ENCODE assay signal across 26 cellular contexts in the genomic region with DNA sequence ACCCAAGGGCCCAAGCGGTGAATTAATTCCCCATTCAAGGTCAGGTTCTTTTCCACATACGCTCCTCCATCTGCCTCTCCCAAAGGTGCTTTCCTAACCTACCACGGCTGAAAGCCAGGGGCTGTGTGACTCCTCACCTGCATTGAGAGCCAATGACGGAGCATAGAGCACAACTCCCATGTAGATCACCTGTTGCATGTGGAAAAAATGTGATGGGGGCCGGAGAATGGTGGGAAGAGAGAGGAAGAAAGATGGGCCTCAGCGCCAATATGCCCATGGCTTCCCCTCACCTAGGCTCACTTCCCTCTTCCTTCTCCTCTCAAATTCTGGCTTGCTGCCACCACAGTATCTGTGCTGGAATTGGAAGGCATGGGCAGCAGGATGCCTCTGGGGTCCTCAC. TPM values are rescaled to one million over a fixed set of nuclear protein-coding genes. Genes with fewer than 3 reads are reported as not detected.
DNase-seq lines count a peak whose midpoint lies in the region; ATAC-seq, FAIRE-seq and TF ChIP-seq lines count a peak whose summit lies in the region.
"Had no signal": no experiment of that assay in that cellular context is flagged by ENCODE, and none has a peak within 500 bp of the region (broad histone marks: within the 10 kb centered on the region; RNA-seq: fewer than 3 reads in every experiment).

No MANE protein-coding gene starts in this region.

- peaks cover 50% of the 10 kb centered on the region for H3K4me1 ChIP-seq in HepG2 (ENCODE audit: insufficient read depth, low read length)
- H3K4me1 ChIP-seq in right lobe of liver = peaks cover 0 to 11% (median 4%) of the 10 kb centered on the region in 4 donors
- 0 out of 2 replicates have a peak, but pooled peaks cover 2% of the 10 kb centered on the region for H3K4me1 ChIP-seq in HEK293 (ENCODE audit: control insufficient read depth, insufficient read depth, low read length)
- peaks cover 0 to 6% (median 3%) of the 10 kb centered on the region in 4 donors for H3K4me1 ChIP-seq in sigmoid colon
- H3K4me1 ChIP-seq in aorta (ENCODE audit: control insufficient read depth in 1 of 2, insufficient read depth in 2 of 2, low read length in 2 of 2) = no peaks in the 10 kb centered on the region

- no peak for TF ChIP-seq RAD21 in HepG2 (CRISPR knock-in tag; IDR thresholded peaks at IDR 0.05)

- TF ChIP-seq EP300 in HepG2 (IDR thresholded peaks at IDR 0.05; ENCODE audit: low read depth in 2 of 2, low read length in 2 of 2) = no peak
- no peak for TF ChIP-seq EP300 in HepG2 (CRISPR knock-in tag; IDR thresholded peaks at IDR 0.05; ENCODE audit: borderline replicate concordance)
- no peak for TF ChIP-seq EP300 in sigmoid colon (IDR thresholded peaks at IDR 0.05)

- FAIRE-seq in HepG2 (lab: Jason Lieb, UNC) = no peak
- FAIRE-seq: A204.1, GM12891, GM18507, H54 had no signal

- H3K27me3 ChIP-seq in HepG2 (ENCODE audit: control insufficient read depth in 1 of 2, insufficient read depth in 2 of 2, low read length in 2 of 2) (no peaks in the 10 kb centered on the region; a peak in 1 of 5 replicates), right lobe of liver (no peaks in the 10 kb centered on the region), sigmoid colon (no peaks in the 10 kb centered on the region), aorta (ENCODE audit: control insufficient read depth in 1 of 2, insufficient read depth in 2 of 2, low read length in 1 of 2) (no peaks in the 10 kb centered on the region)
- H3K27me3 ChIP-seq: BE2C; BLaER1 treated with 17β-estradiol and CSF1 and Interleukin-3, amounts not matched to agents 10 nM and 100 nM had no signal

- H3K4me3 ChIP-seq in HepG2 (replicated peaks in 1 of 3; ENCODE audit: insufficient read depth in 1 of 3, low read depth in 2 of 3, low read length in 3 of 3) (no peak overlapping the region), right lobe of liver (no peak overlapping the region), HEK293 (ENCODE audit: low read depth, low read length) (no peak overlapping the region), sigmoid colon (no peak overlapping the region), aorta (ENCODE audit: low read length in 2 of 2) (no peak overlapping the region)
- H3K4me3 ChIP-seq: BLaER1 treated with 17β-estradiol and CSF1 and Interleukin-3, amounts not matched to agents 10 nM and 100 nM had no signal

- 98% methylated on average over 6 of the region's 6 CpGs for WGBS in HepG2 (ENCODE audit: low lambda C conversion rate)
- 96% methylated on average over 5 of the region's 6 CpGs for WGBS in right lobe of liver (ENCODE audit: insufficient coverage, low coverage, low lambda C conversion rate, missing lambda C conversion rate)
- 96% methylated on average over 6 of the region's 6 CpGs for WGBS in sigmoid colon, 2 donors
- WGBS in aorta, 2 donors = 95 to 96% methylated on average over 6 of the region's 6 CpGs

- H3K79me2 ChIP-seq in HepG2 (ENCODE audit: insufficient read depth, low read length) = peaks cover 29% of the 10 kb centered on the region

- TF ChIP-seq POLR2A in HepG2 (IDR thresholded peaks at IDR 0.05; ENCODE audit: insufficient read depth in 1 of 2, low read depth in 2 of 2, low read length in 2 of 2) (no peak), right lobe of liver (IDR thresholded peaks at IDR 0.05) (no peak), sigmoid colon (IDR thresholded peaks at IDR 0.05) (no peak)

- H2AFZ ChIP-seq in HepG2 (ENCODE audit: low read length) = no peak overlapping the region

- TF ChIP-seq CTCF in HepG2 (CRISPR knock-in tag; IDR thresholded peaks at IDR 0.05) = no peak
- TF ChIP-seq CTCF in right lobe of liver (IDR thresholded peaks at IDR 0.05) = no peak
- no peak for TF ChIP-seq CTCF in HEK293 (tag by site-specific recombination; IDR thresholded peaks at IDR 0.05)
- TF ChIP-seq CTCF in sigmoid colon (IDR thresholded peaks at IDR 0.05) = no peak

- peak overlapping the region; percentile 34 for H3K27ac Mint-ChIP-seq in activated T-helper 17 cell treated with anti-CD3 and anti-CD28 coated beads, Interleukin-2, amount 50 U/mL, for 72 hours

- in situ Hi-C loops in HepG2 (cut with HindIII; ENCODE audit: extremely low pct_ligation_motif_present, low pct_unique_long_range_greater_than_20kb) = no loop called here

- H3K36me3 ChIP-seq in HepG2 (replicated peaks in 1 of 2; ENCODE audit: control insufficient read depth in 1 of 2, insufficient read depth in 2 of 2, low read length in 2 of 2) = peaks cover 57 to 83% of the 10 kb centered on the region in 2 experiments
- H3K36me3 ChIP-seq in right lobe of liver = peaks cover 0 to 65% (median 27%) of the 10 kb centered on the region in 4 donors
- peaks cover 0 to 85% of the 10 kb centered on the region in 2 experiments; a peak in 2 of 3 replicates for H3K36me3 ChIP-seq in HEK293 (ENCODE audit: control insufficient read depth in 2 of 2, insufficient read depth in 1 of 2, low read length in 2 of 2)
- H3K36me3 ChIP-seq in sigmoid colon = peaks cover 8 to 78% (median 39%) of the 10 kb centered on the region in 4 donors
- peaks cover 2 to 6% of the 10 kb centered on the region in 2 donors for H3K36me3 ChIP-seq in aorta (ENCODE audit: control insufficient read depth in 1 of 2, insufficient read depth in 2 of 2, low read length in 1 of 2)

- H3K9ac ChIP-seq in HepG2 (ENCODE audit: insufficient read depth, low read depth, low read length) = no peak overlapping the region
- H3K9ac ChIP-seq: BLaER1 treated with 17β-estradiol and CSF1 and Interleukin-3, amounts not matched to agents 10 nM and 100 nM had no signal

- H3K36me3 Mint-ChIP-seq in activated T-helper 17 cell treated with anti-CD3 and anti-CD28 coated beads, Interleukin-2, amount 50 U/mL, for 72 hours (ENCODE audit: low read depth) = peaks cover 88% of the 10 kb centered on the region

- POLR2A ChIA-PET in HepG2 (lab: Yijun Ruan, JAX) (no interaction called here), HEK293 (lab: Yijun Ruan, JAX) (no interaction called here)

- intact Hi-C loops in HepG2 (cut with micrococcal nuclease; ENCODE audit: unreplicated experiment) = no loop called here
- intact Hi-C loops in right lobe of liver (cut with DNase I) = no loop called here
- intact Hi-C loops in sigmoid colon (cut with DNase I) = no loop called here
- intact Hi-C loops in cardiac septum (cut with DNase I) = no loop called here
- intact Hi-C loops in aorta (cut with DNase I) = no loop called here

- ATAC-seq in HepG2 (no peak), right lobe of liver (no peak), aorta (ENCODE audit: low FRiP score) (no peak)
- no peak for ATAC-seq in activated T-helper 17 cell treated with anti-CD3 and anti-CD28 coated beads, Interleukin-2, amount 50 U/mL, for 72 hours (replicated peaks)

- no peaks in the 10 kb centered on the region for H3K27me3 Mint-ChIP-seq in activated T-helper 17 cell treated with anti-CD3 and anti-CD28 coated beads, Interleukin-2, amount 50 U/mL, for 72 hours
- H3K27me3 Mint-ChIP-seq: CD4-positive, alpha-beta memory T cell had no signal

- H3K9me3 ChIP-seq in HepG2 (ENCODE audit: low read length) (no peaks in the 10 kb centered on the region), right lobe of liver (no peaks in the 10 kb centered on the region), HEK293 (ENCODE audit: control insufficient read depth, insufficient read depth, low read depth, low read length) (no peaks in the 10 kb centered on the region), sigmoid colon (no peaks in the 10 kb centered on the region), aorta (ENCODE audit: control insufficient read depth, low read length) (no peaks in the 10 kb centered on the region)
- H3K9me3 ChIP-seq: BE2C; BLaER1 treated with 17β-estradiol and CSF1 and Interleukin-3, amounts not matched to agents 10 nM and 100 nM had no signal

- no TSS peak for BruUV-seq in HepG2 (replicated peaks; lab: Mats Ljungman, UMichigan)

- CTCF ChIA-PET in HepG2 (lab: Yijun Ruan, JAX; ENCODE audit: low intra/inter-chr PET ratio, low total read pairs) (no interaction called here), HEK293 (lab: Yijun Ruan, JAX) (interaction anchor here (0.6 to 1.3 kb wide), 2 partner anchors 15 to 41 kb away, joined by 3 to 4 read pairs; no protein-coding TSS in a partner anchor)

- no peak overlapping the region for H3K4me2 ChIP-seq in HepG2 (ENCODE audit: low read depth, low read length)
- H3K4me2 ChIP-seq: BLaER1 treated with 17β-estradiol and CSF1 and Interleukin-3, amounts not matched to agents 10 nM and 100 nM had no signal

- no peak overlapping the region for H3K4me3 Mint-ChIP-seq in activated T-helper 17 cell treated with anti-CD3 and anti-CD28 coated beads, Interleukin-2, amount 50 U/mL, for 72 hours
- H3K4me3 Mint-ChIP-seq: CD14-positive monocyte had no signal

- H3K9me3 Mint-ChIP-seq in activated T-helper 17 cell treated with anti-CD3 and anti-CD28 coated beads, Interleukin-2, amount 50 U/mL, for 72 hours = no peaks in the 10 kb centered on the region
- H3K9me3 Mint-ChIP-seq: CD14-positive monocyte; CD4-positive, alpha-beta memory T cell had no signal

- no peaks in the 10 kb centered on the region for H4K20me1 ChIP-seq in HepG2 (ENCODE audit: insufficient read depth, low read length)

- H3K27ac ChIP-seq in HepG2 (ENCODE audit: extremely low read length, insufficient read depth, low read length) = no peak overlapping the region
- no peak overlapping the region for H3K27ac ChIP-seq in right lobe of liver
- H3K27ac ChIP-seq in HEK293 (ENCODE audit: extremely low read depth, low read depth, low read length) = no peak overlapping the region
- no peak overlapping the region for H3K27ac ChIP-seq in sigmoid colon
- H3K27ac ChIP-seq in aorta (ENCODE audit: low read depth in 1 of 2, low read length in 2 of 2) = no peak overlapping the region
- H3K27ac ChIP-seq: 22Rv1; BLaER1 treated with 17β-estradiol and CSF1 and Interleukin-3, amounts not matched to agents 10 nM and 100 nM had no signal

- peaks cover 34% of the 10 kb centered on the region for H3K4me1 Mint-ChIP-seq in activated T-helper 17 cell treated with anti-CD3 and anti-CD28 coated beads, Interleukin-2, amount 50 U/mL, for 72 hours

- no peak for DNase-seq in HepG2 (ENCODE audit: low spot score)
- no peak for DNase-seq in right lobe of liver
- peak; percentile 28 for DNase-seq in sigmoid colon
- no peak for DNase-seq in RKO (ENCODE audit: low spot score)
- DNase-seq in cardiac septum (ENCODE audit: low spot score) = no peak
- DNase-seq in aorta = no peak
- DNase-seq: ACHN; AML-193; BE2C; Calu3; CD4-positive, alpha-beta memory T cell; COR-L47; DMS153; EL; GDM1; GOT3; HCEC 1CT had no signal

RNA-seq across cellular contexts. Expression of a gene that starts 5.5 kb away (rescaled TPM):
- 130 and 207 TPM in 2 replicates for total RNA-seq in HepG2 (2016; rRNA removed; fragmentation: Illumina TruSeq; extraction: Trizol)
- 237 and 301 TPM in 2 replicates for total RNA-seq in HepG2 (2016; cell fraction: cytosol; rRNA removed; fragmentation: Illumina TruSeq; extraction: Trizol; ENCODE audit: low read depth)
- 124 and 208 TPM in 2 replicates for total RNA-seq in HepG2 (2016; cell fraction: insoluble cytoplasmic fraction; rRNA removed; fragmentation: Illumina TruSeq; extraction: Trizol)
- 240 and 276 TPM in 2 replicates for total RNA-seq in HepG2 (2016; cell fraction: membrane; rRNA removed; fragmentation: Illumina TruSeq; extraction: Trizol)
- total RNA-seq in HepG2 (2016; cell fraction: nucleus; rRNA removed; fragmentation: Illumina TruSeq; extraction: Trizol) = 132 and 154 TPM in 2 replicates
- polyA plus RNA-seq in HepG2 (2011; rRNA removed) = 280 and 382 TPM in 2 replicates
- 388 and 397 TPM in 2 replicates for polyA plus RNA-seq in HepG2 (2011; cell fraction: cytosol; rRNA removed)
- polyA plus RNA-seq in HepG2 (2011; cell fraction: nucleus; rRNA removed) = 165 and 172 TPM in 2 replicates
- polyA plus RNA-seq in HepG2 (2012) = 120 and 153 TPM in 2 replicates
- 273 and 357 TPM in 2 replicates for polyA plus RNA-seq in HepG2 (2016; cell fraction: cytosol; fragmentation: Illumina TruSeq; extraction: Trizol; ENCODE audit: low read depth)
- polyA plus RNA-seq in HepG2 (2016; cell fraction: insoluble cytoplasmic fraction; fragmentation: Illumina TruSeq; extraction: Trizol; ENCODE audit: low read depth) = 125 and 139 TPM in 2 replicates
- 241 and 285 TPM in 2 replicates for polyA plus RNA-seq in HepG2 (2016; cell fraction: membrane; fragmentation: Illumina TruSeq; extraction: Trizol; ENCODE audit: low read depth)
- 232 and 249 TPM in 2 replicates for polyA plus RNA-seq in HepG2 (2016; cell fraction: nucleus; fragmentation: Illumina TruSeq; extraction: Trizol; ENCODE audit: insufficient read depth, low read depth)
- polyA minus RNA-seq in HepG2 (2011; rRNA and poly(A)+ RNA removed; ENCODE audit: low replicate concordance) = 164 and 175 TPM in 2 replicates
- polyA minus RNA-seq in HepG2 (2011; cell fraction: cytosol; rRNA and poly(A)+ RNA removed) = 98.3 and 110 TPM in 2 replicates
- polyA minus RNA-seq in HepG2 (2011; cell fraction: nucleus; rRNA and poly(A)+ RNA removed) = 161 and 181 TPM in 2 replicates
- total RNA-seq in right lobe of liver = 10 to 100 TPM; 30.7 to 65.8 (median 35.9) TPM
- 10 to 100 TPM; 45.9 to 59.2 TPM for total RNA-seq in activated T-helper 17 cell treated with anti-CD3 and anti-CD28 coated beads, Interleukin-2, amount 50 U/mL, for 72 hours
- 100 to 1,000 TPM; 128 to 226 (median 159) TPM for total RNA-seq in sigmoid colon
- polyA plus RNA-seq in sigmoid colon = 10 to 100 TPM; 58.5 to 99.7 (median 73.9) TPM
- total RNA-seq in cardiac septum = 131 TPM
- total RNA-seq in aorta = 10 to 100 TPM; 66.9 to 93.8 TPM
- 100 to 1,000 TPM; 144 to 176 TPM for polyA plus RNA-seq in aorta

RNA-seq across cellular contexts. Expression of a gene that starts 5.7 kb away (rescaled TPM):
- total RNA-seq in HepG2 (2016; rRNA removed; fragmentation: Illumina TruSeq; extraction: Trizol) = 73.9 and 135 TPM in 2 replicates
- 30.4 and 34.3 TPM in 2 replicates for total RNA-seq in HepG2 (2016; cell fraction: cytosol; rRNA removed; fragmentation: Illumina TruSeq; extraction: Trizol; ENCODE audit: low read depth)
- total RNA-seq in HepG2 (2016; cell fraction: insoluble cytoplasmic fraction; rRNA removed; fragmentation: Illumina TruSeq; extraction: Trizol) = 73.5 and 136 TPM in 2 replicates
- total RNA-seq in HepG2 (2016; cell fraction: membrane; rRNA removed; fragmentation: Illumina TruSeq; extraction: Trizol) = 79.1 and 85.5 TPM in 2 replicates
- total RNA-seq in HepG2 (2016; cell fraction: nucleus; rRNA removed; fragmentation: Illumina TruSeq; extraction: Trizol) = 134 and 158 TPM in 2 replicates
- 417 and 462 TPM in 2 replicates for polyA plus RNA-seq in HepG2 (2011; rRNA removed)
- 356 and 373 TPM in 2 replicates for polyA plus RNA-seq in HepG2 (2011; cell fraction: cytosol; rRNA removed)
- polyA plus RNA-seq in HepG2 (2011; cell fraction: nucleus; rRNA removed) = 1,568 and 1,774 TPM in 2 replicates
- 192 and 216 TPM in 2 replicates for polyA plus RNA-seq in HepG2 (2012)
- 27.4 and 30.4 TPM in 2 replicates for polyA plus RNA-seq in HepG2 (2016; cell fraction: cytosol; fragmentation: Illumina TruSeq; extraction: Trizol; ENCODE audit: low read depth)
- polyA plus RNA-seq in HepG2 (2016; cell fraction: insoluble cytoplasmic fraction; fragmentation: Illumina TruSeq; extraction: Trizol; ENCODE audit: low read depth) = 63.2 and 70.8 TPM in 2 replicates
- polyA plus RNA-seq in HepG2 (2016; cell fraction: membrane; fragmentation: Illumina TruSeq; extraction: Trizol; ENCODE audit: low read depth) = 56.1 and 58.9 TPM in 2 replicates
- 255 and 265 TPM in 2 replicates for polyA plus RNA-seq in HepG2 (2016; cell fraction: nucleus; fragmentation: Illumina TruSeq; extraction: Trizol; ENCODE audit: insufficient read depth, low read depth)
- polyA minus RNA-seq in HepG2 (2011; rRNA and poly(A)+ RNA removed; ENCODE audit: low replicate concordance) = 193 and 937 TPM in 2 replicates
- 155 and 193 TPM in 2 replicates for polyA minus RNA-seq in HepG2 (2011; cell fraction: cytosol; rRNA and poly(A)+ RNA removed)
- polyA minus RNA-seq in HepG2 (2011; cell fraction: nucleus; rRNA and poly(A)+ RNA removed) = 359 and 416 TPM in 2 replicates
- total RNA-seq in right lobe of liver = 100 to 1,000 TPM in 3 of 6 experiments, 10 to 100 TPM in 3; 57.5 to 151 (median 90.3) TPM
- 10 to 100 TPM; 33.8 to 72.0 TPM for total RNA-seq in activated T-helper 17 cell treated with anti-CD3 and anti-CD28 coated beads, Interleukin-2, amount 50 U/mL, for 72 hours
- total RNA-seq in sigmoid colon = 10 to 100 TPM in 3 of 4 donors, 1 to 10 TPM in 1; 7.2 to 15.5 (median 12.9) TPM
- 10 to 100 TPM in 1 of 3 donors, 1 to 10 TPM in 2; 2.4 to 26.7 (median 3.5) TPM for polyA plus RNA-seq in sigmoid colon
- total RNA-seq in cardiac septum = 11.4 TPM
- total RNA-seq in aorta = 10 to 100 TPM; 17.9 to 21.3 TPM
- 10 to 100 TPM; 16.4 to 24.7 TPM for polyA plus RNA-seq in aorta

RNA-seq across cellular contexts. Expression of a gene that starts 10.8 kb away (rescaled TPM):
- 21.5 and 21.7 TPM in 2 replicates for total RNA-seq in HepG2 (2016; rRNA removed; fragmentation: Illumina TruSeq; extraction: Trizol)
- total RNA-seq in HepG2 (2016; cell fraction: cytosol; rRNA removed; fragmentation: Illumina TruSeq; extraction: Trizol; ENCODE audit: low read depth) = 10.8 and 11.1 TPM in 2 replicates
- total RNA-seq in HepG2 (2016; cell fraction: insoluble cytoplasmic fraction; rRNA removed; fragmentation: Illumina TruSeq; extraction: Trizol) = 16.3 and 22.5 TPM in 2 replicates
- 11.0 and 11.4 TPM in 2 replicates for total RNA-seq in HepG2 (2016; cell fraction: membrane; rRNA removed; fragmentation: Illumina TruSeq; extraction: Trizol)
- total RNA-seq in HepG2 (2016; cell fraction: nucleus; rRNA removed; fragmentation: Illumina TruSeq; extraction: Trizol) = 33.1 and 40.6 TPM in 2 replicates
- 37.0 and 43.1 TPM in 2 replicates for polyA plus RNA-seq in HepG2 (2011; rRNA removed)
- polyA plus RNA-seq in HepG2 (2011; cell fraction: cytosol; rRNA removed) = 15.7 and 25.3 TPM in 2 replicates
- polyA plus RNA-seq in HepG2 (2011; cell fraction: nucleus; rRNA removed) = 233 and 267 TPM in 2 replicates
- polyA plus RNA-seq in HepG2 (2012) = 31.5 and 37.5 TPM in 2 replicates
- 5.5 and 5.9 TPM in 2 replicates for polyA plus RNA-seq in HepG2 (2016; cell fraction: cytosol; fragmentation: Illumina TruSeq; extraction: Trizol; ENCODE audit: low read depth)
- polyA plus RNA-seq in HepG2 (2016; cell fraction: insoluble cytoplasmic fraction; fragmentation: Illumina TruSeq; extraction: Trizol; ENCODE audit: low read depth) = 19.5 and 31.5 TPM in 2 replicates
- polyA plus RNA-seq in HepG2 (2016; cell fraction: membrane; fragmentation: Illumina TruSeq; extraction: Trizol; ENCODE audit: low read depth) = 11.5 and 14.8 TPM in 2 replicates
- polyA plus RNA-seq in HepG2 (2016; cell fraction: nucleus; fragmentation: Illumina TruSeq; extraction: Trizol; ENCODE audit: insufficient read depth, low read depth) = 63.8 and 69.6 TPM in 2 replicates
- 159 and 251 TPM in 2 replicates for polyA minus RNA-seq in HepG2 (2011; rRNA and poly(A)+ RNA removed; ENCODE audit: low replicate concordance)
- polyA minus RNA-seq in HepG2 (2011; cell fraction: cytosol; rRNA and poly(A)+ RNA removed) = 44.5 and 51.3 TPM in 2 replicates
- 140 and 150 TPM in 2 replicates for polyA minus RNA-seq in HepG2 (2011; cell fraction: nucleus; rRNA and poly(A)+ RNA removed)
- 10 to 100 TPM; 12.3 to 24.0 (median 16.3) TPM for total RNA-seq in right lobe of liver
- total RNA-seq in activated T-helper 17 cell treated with anti-CD3 and anti-CD28 coated beads, Interleukin-2, amount 50 U/mL, for 72 hours = 100 to 1,000 TPM in 1 of 2 donors, 10 to 100 TPM in 1; 54.0 to 106 TPM
- total RNA-seq in sigmoid colon = 10 to 100 TPM in 3 of 4 donors, 1 to 10 TPM in 1; 9.1 to 25.2 (median 17.1) TPM
- 10 to 100 TPM in 1 of 3 donors, 1 to 10 TPM in 2; 1.8 to 27.4 (median 3.0) TPM for polyA plus RNA-seq in sigmoid colon
- 11.0 TPM for total RNA-seq in cardiac septum
- total RNA-seq in aorta = 10 to 100 TPM; 19.5 to 29.7 TPM
- polyA plus RNA-seq in aorta = 10 to 100 TPM in 1 of 2 donors, 1 to 10 TPM in 1; 6.9 to 16.9 TPM

RNA-seq across cellular contexts. Expression of a gene that starts 56.5 kb away (rescaled TPM):
- total RNA-seq in HepG2 (2016; rRNA removed; fragmentation: Illumina TruSeq; extraction: Trizol) = 0.38 TPM in 1 of 2 replicates, not detected in the other
- total RNA-seq in HepG2 (2016; cell fraction: cytosol; rRNA removed; fragmentation: Illumina TruSeq; extraction: Trizol; ENCODE audit: low read depth) = 0.20 and 0.26 TPM in 2 replicates
- total RNA-seq in HepG2 (2016; cell fraction: insoluble cytoplasmic fraction; rRNA removed; fragmentation: Illumina TruSeq; extraction: Trizol) = 0.15 TPM in 1 of 2 replicates, not detected in the other
- 0.07 and 0.43 TPM in 2 replicates for total RNA-seq in HepG2 (2016; cell fraction: membrane; rRNA removed; fragmentation: Illumina TruSeq; extraction: Trizol)
- 0.25 and 0.37 TPM in 2 replicates for total RNA-seq in HepG2 (2016; cell fraction: nucleus; rRNA removed; fragmentation: Illumina TruSeq; extraction: Trizol)
- polyA plus RNA-seq in HepG2 (2011; rRNA removed) = 0.79 and 1.0 TPM in 2 replicates
- polyA plus RNA-seq in HepG2 (2011; cell fraction: cytosol; rRNA removed) = 0.54 and 0.83 TPM in 2 replicates
- polyA plus RNA-seq in HepG2 (2011; cell fraction: nucleus; rRNA removed) = 5.5 and 6.9 TPM in 2 replicates
- 1.1 and 1.2 TPM in 2 replicates for polyA plus RNA-seq in HepG2 (2012)
- 0.17 and 0.28 TPM in 2 replicates for polyA plus RNA-seq in HepG2 (2016; cell fraction: cytosol; fragmentation: Illumina TruSeq; extraction: Trizol; ENCODE audit: low read depth)
- 0.23 TPM in 1 of 2 replicates, not detected in the other for polyA plus RNA-seq in HepG2 (2016; cell fraction: insoluble cytoplasmic fraction; fragmentation: Illumina TruSeq; extraction: Trizol; ENCODE audit: low read depth)
- 0.19 and 0.29 TPM in 2 replicates for polyA plus RNA-seq in HepG2 (2016; cell fraction: membrane; fragmentation: Illumina TruSeq; extraction: Trizol; ENCODE audit: low read depth)
- 0.96 and 1.8 TPM in 2 replicates for polyA plus RNA-seq in HepG2 (2016; cell fraction: nucleus; fragmentation: Illumina TruSeq; extraction: Trizol; ENCODE audit: insufficient read depth, low read depth)
- 1.8 and 2.7 TPM in 2 replicates for polyA minus RNA-seq in HepG2 (2011; rRNA and poly(A)+ RNA removed; ENCODE audit: low replicate concordance)
- 0.59 and 0.79 TPM in 2 replicates for polyA minus RNA-seq in HepG2 (2011; cell fraction: cytosol; rRNA and poly(A)+ RNA removed)
- polyA minus RNA-seq in HepG2 (2011; cell fraction: nucleus; rRNA and poly(A)+ RNA removed) = 0.50 and 1.3 TPM in 2 replicates
- total RNA-seq in right lobe of liver = not detected
- total RNA-seq in activated T-helper 17 cell treated with anti-CD3 and anti-CD28 coated beads, Interleukin-2, amount 50 U/mL, for 72 hours = under 1 TPM in 1 of 2 donors, not detected in 1; 0.50 TPM
- total RNA-seq in sigmoid colon = 1 to 10 TPM in 1 of 4 donors, under 1 TPM in 2, not detected in 1; 0.28 to 1.1 (median 0.68) TPM
- polyA plus RNA-seq in sigmoid colon = under 1 TPM in 2 of 3 donors, not detected in 1; 0.10 to 0.60 TPM
- 10.2 TPM for total RNA-seq in cardiac septum
- 1 to 10 TPM in 1 of 2 donors, under 1 TPM in 1; 0.78 to 1.8 TPM for total RNA-seq in aorta
- polyA plus RNA-seq in aorta = 10 to 100 TPM in 1 of 2 donors, 1 to 10 TPM in 1; 4.0 to 20.2 TPM
- total RNA-seq: Calu3; CD4-positive, alpha-beta memory T cell had no signal
- polyA plus RNA-seq: CD14-positive monocyte; CD4-positive, alpha-beta memory T cell had no signal

RNA-seq across cellular contexts. Expression of a gene that starts 57.5 kb away (rescaled TPM):
- 0.02 and 0.04 TPM in 2 replicates for total RNA-seq in HepG2 (2016; rRNA removed; fragmentation: Illumina TruSeq; extraction: Trizol)
- total RNA-seq in HepG2 (2016; cell fraction: cytosol; rRNA removed; fragmentation: Illumina TruSeq; extraction: Trizol; ENCODE audit: low read depth) = not detected in 2 replicates
- 0.15 TPM in 1 of 2 replicates, not detected in the other for total RNA-seq in HepG2 (2016; cell fraction: insoluble cytoplasmic fraction; rRNA removed; fragmentation: Illumina TruSeq; extraction: Trizol)
- total RNA-seq in HepG2 (2016; cell fraction: membrane; rRNA removed; fragmentation: Illumina TruSeq; extraction: Trizol) = not detected in 2 replicates
- not detected in 2 replicates for total RNA-seq in HepG2 (2016; cell fraction: nucleus; rRNA removed; fragmentation: Illumina TruSeq; extraction: Trizol)
- polyA plus RNA-seq in HepG2 (2011; rRNA removed) = 1.4 TPM in 2 replicates
- polyA plus RNA-seq in HepG2 (2011; cell fraction: cytosol; rRNA removed) = 0.98 and 1.1 TPM in 2 replicates
- polyA plus RNA-seq in HepG2 (2011; cell fraction: nucleus; rRNA removed) = 1.7 and 2.0 TPM in 2 replicates
- polyA plus RNA-seq in HepG2 (2012) = 0.80 and 1.5 TPM in 2 replicates
- not detected in 2 replicates for polyA plus RNA-seq in HepG2 (2016; cell fraction: cytosol; fragmentation: Illumina TruSeq; extraction: Trizol; ENCODE audit: low read depth)
- polyA plus RNA-seq in HepG2 (2016; cell fraction: insoluble cytoplasmic fraction; fragmentation: Illumina TruSeq; extraction: Trizol; ENCODE audit: low read depth) = not detected in 2 replicates
- polyA plus RNA-seq in HepG2 (2016; cell fraction: membrane; fragmentation: Illumina TruSeq; extraction: Trizol; ENCODE audit: low read depth) = not detected in 2 replicates
- polyA plus RNA-seq in HepG2 (2016; cell fraction: nucleus; fragmentation: Illumina TruSeq; extraction: Trizol; ENCODE audit: insufficient read depth, low read depth) = 0.12 TPM in 1 of 2 replicates, not detected in the other
- polyA minus RNA-seq in HepG2 (2011; rRNA and poly(A)+ RNA removed; ENCODE audit: low replicate concordance) = 1.3 TPM in 1 of 2 replicates, not detected in the other
- 0.49 and 0.70 TPM in 2 replicates for polyA minus RNA-seq in HepG2 (2011; cell fraction: cytosol; rRNA and poly(A)+ RNA removed)
- 0.52 and 0.62 TPM in 2 replicates for polyA minus RNA-seq in HepG2 (2011; cell fraction: nucleus; rRNA and poly(A)+ RNA removed)
- under 1 TPM in 1 of 6 experiments, not detected in 5; 0.04 TPM for total RNA-seq in right lobe of liver
- total RNA-seq in activated T-helper 17 cell treated with anti-CD3 and anti-CD28 coated beads, Interleukin-2, amount 50 U/mL, for 72 hours = not detected
- not detected for total RNA-seq in sigmoid colon
- under 1 TPM in 1 of 3 donors, not detected in 2; 0.03 TPM for polyA plus RNA-seq in sigmoid colon
- total RNA-seq in cardiac septum = not detected
- total RNA-seq in aorta = 1 to 10 TPM in 1 of 2 donors, under 1 TPM in 1; 0.39 to 1.1 TPM
- not detected for polyA plus RNA-seq in aorta
- total RNA-seq: Calu3; CD4-positive, alpha-beta memory T cell had no signal
- polyA plus RNA-seq: CD14-positive monocyte; CD4-positive, alpha-beta memory T cell had no signal
